In the genomic region with DNA sequence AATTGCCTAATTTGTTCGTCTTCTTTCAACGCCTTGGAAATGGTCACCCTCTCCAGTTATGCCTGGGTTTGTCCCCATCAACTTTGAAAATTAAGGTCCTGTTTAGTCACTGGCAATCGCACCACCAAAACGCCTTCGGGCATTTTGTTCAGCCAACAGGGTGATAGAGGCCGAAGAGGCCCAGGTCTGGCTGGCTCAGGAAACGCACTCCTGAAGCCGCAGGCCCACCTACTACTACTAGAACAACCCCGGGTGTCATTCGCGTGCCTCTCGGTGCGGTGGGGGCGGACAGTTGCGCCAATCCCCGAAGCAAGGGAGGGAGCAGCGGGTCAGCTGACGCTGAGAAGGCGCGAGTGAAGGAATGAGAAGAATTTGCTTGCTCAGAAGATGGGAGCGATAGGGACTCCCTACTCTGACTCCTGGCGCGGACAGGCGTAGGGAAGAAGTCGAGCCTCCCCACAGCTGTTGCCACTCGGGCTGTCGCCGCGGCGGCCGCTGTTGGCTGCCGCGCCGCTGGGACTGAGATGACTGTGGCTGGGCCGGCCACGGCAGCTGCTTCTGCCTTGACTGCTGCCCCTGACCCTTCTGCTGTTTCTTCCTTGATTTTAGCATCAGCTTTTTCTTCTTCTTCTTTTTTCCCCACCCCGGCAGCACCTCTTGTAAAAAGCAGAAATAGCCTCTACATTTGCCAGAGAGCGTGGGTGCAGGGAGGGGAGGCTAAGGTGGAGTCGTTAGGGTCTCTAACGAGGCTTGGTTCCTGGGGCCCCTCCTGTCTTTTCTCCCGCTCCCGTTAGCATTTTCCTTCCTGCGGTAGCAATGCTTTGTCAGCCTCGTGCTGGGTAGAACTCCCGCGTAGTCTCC, we compare ENCODE assay signal across 8 cellular contexts.
DNase-seq lines count a peak whose midpoint lies in the region; TF ChIP-seq lines count a peak whose summit lies in the region.

No MANE protein-coding gene starts in this region.

- H3K4me1 ChIP-seq in HUES48 (ENCODE audit: control insufficient read depth, insufficient read depth, low read length) (peaks cover 34% of the 10 kb centered on the region), BE2C (no peaks in the 10 kb centered on the region)

- H3K9me3 ChIP-seq in HUES48 (ENCODE audit: control insufficient read depth, insufficient read depth, low read length) (no peaks in the 10 kb centered on the region), BE2C (no peaks in the 10 kb centered on the region)

- peak overlapping the region; percentile 63 for H3K9ac ChIP-seq in HUES48 (ENCODE audit: low read depth, low read length)

- H3K4me3 ChIP-seq in HUES48 (ENCODE audit: low read depth, low read length) (peak overlapping the region; percentile 62), coronary artery (peak overlapping the region; percentile 61), BE2C (ENCODE audit: low read depth, low read length) (no peak overlapping the region)

- DNase-seq in AG08395 (ENCODE audit: low spot score) (peak; percentile 45), coronary artery (ENCODE audit: low spot score) (peak; percentile 90), kidney glomerular epithelial cell (lab: John Stamatoyannopoulos, UW) (peak; percentile 33), smooth muscle cell of the brain vasculature (ENCODE audit: low read depth, low spot score) (peak; percentile 24), BE2C (no peak), NCI-H2081 treated with DMSO at 0.1 percent for 48 hours (lab: John Stamatoyannopoulos, UW) (no peak)
- DNase-seq in activated CD8-positive, alpha-beta memory T cell treated with anti-CD3 and anti-CD28 coated beads, Interleukin-2, amount 50 U/mL, for 48 hours, result no peak

- TF ChIP-seq CTCF in coronary artery (IDR thresholded peaks at IDR 0.05), result no peak
- TF ChIP-seq CTCF in BE2C (IDR thresholded peaks at IDR 0.05; ENCODE audit: low read depth, low read length), result no peak

- H3K27ac ChIP-seq in HUES48 (ENCODE audit: low read depth, low read length), result peak overlapping the region; percentile 77
- peak overlapping the region; percentile 76 to 85 for H3K27ac ChIP-seq in coronary artery

- H3K27me3 ChIP-seq in HUES48 (ENCODE audit: control insufficient read depth, insufficient read depth, low read length) (no peaks in the 10 kb centered on the region), BE2C (no peaks in the 10 kb centered on the region)

- H3K36me3 ChIP-seq in HUES48 (ENCODE audit: control insufficient read depth, insufficient read depth, low read length) (no peaks in the 10 kb centered on the region), BE2C (no peaks in the 10 kb centered on the region)

Comparison
In these comparisons a context has a peak if more than half of its experiments do, and no peak if none do; other contexts are left out.
1. DNase-seq: peak in AG08395 (single experiment), coronary artery (single experiment), kidney glomerular epithelial cell (single experiment) and smooth muscle cell of the brain vasculature (single experiment); none in activated CD8-positive, alpha-beta memory T cell treated with anti-CD3 and anti-CD28 coated beads, Interleukin-2, amount 50 U/mL, for 48 hours (single experiment), BE2C (single experiment) and NCI-H2081 treated with DMSO at 0.1 percent for 48 hours (single experiment).